16 cellular contexts compared by ENCODE assay signal in genomic region chr19:28404462-28404861, GRCh38.
DNase-seq lines count a peak whose midpoint lies in the region; ATAC-seq, FAIRE-seq and TF ChIP-seq lines count a peak whose summit lies in the region.
"Had no signal": no experiment of that assay in that cellular context is flagged by ENCODE, and none has a peak within 500 bp of the region (broad histone marks: within the 10 kb centered on the region; RNA-seq: fewer than 3 reads in every experiment).

No MANE protein-coding gene starts in this region.

- H3K4me3 Mint-ChIP-seq in activated T-cell treated with anti-CD3 and anti-CD28 coated beads, Interleukin-2, amount 50 U/mL, for 72 hours, result no peak overlapping the region
- H3K4me3 Mint-ChIP-seq: CD4-positive, CD25-positive, alpha-beta regulatory T cell; CD8-positive, alpha-beta memory T cell had no signal

- no peak overlapping the region for H3K27ac Mint-ChIP-seq in activated T-cell treated with anti-CD3 and anti-CD28 coated beads, Interleukin-2, amount 50 U/mL, for 72 hours
- H3K27ac Mint-ChIP-seq: CD4-positive, CD25-positive, alpha-beta regulatory T cell; CD8-positive, alpha-beta memory T cell had no signal

- no peak overlapping the region for H2BK12ac ChIP-seq in mesenchymal stem cell (ENCODE audit: low read length in 2 of 2)

- no peak overlapping the region for H2BK5ac ChIP-seq in mesenchymal stem cell (ENCODE audit: low read depth, low read length, poor library complexity, severe bottlenecking)

- no peak for FAIRE-seq in K562 (lab: Jason Lieb, UNC)

- TF ChIP-seq POLR2A in K562 (conservative IDR thresholded peaks at IDR 0.05), result no peak

- POLR2A ChIA-PET in K562 (lab: Yijun Ruan, JAX), result no interaction called here

- H2BK15ac ChIP-seq in mesenchymal stem cell (ENCODE audit: low read depth, poor library complexity, severe bottlenecking), result no peak overlapping the region

- H3K79me1 ChIP-seq in mesenchymal stem cell (replicated peaks; ENCODE audit: low read length, poor library complexity, severe bottlenecking), result no peaks in the 10 kb centered on the region

- peak overlapping the region; percentile 39 for H2AK5ac ChIP-seq in mesenchymal stem cell (ENCODE audit: low read length, severe bottlenecking)

- H3K27me3 Mint-ChIP-seq in activated T-cell treated with anti-CD3 and anti-CD28 coated beads, Interleukin-2, amount 50 U/mL, for 72 hours (ENCODE audit: low read depth), result peaks cover 7% of the 10 kb centered on the region
- H3K27me3 Mint-ChIP-seq: CD4-positive, CD25-positive, alpha-beta regulatory T cell had no signal

- peak overlapping the region in 8 of 11 experiments; percentile 33 to 75 (median 55); a peak in 12 of 22 replicates for H3K27ac ChIP-seq in BLaER1 treated with 17β-estradiol and CSF1 and Interleukin-3, amounts not matched to agents 10 nM and 100 nM
- H3K27ac ChIP-seq in K562 (ENCODE audit: extremely low read depth, low read depth, low read length), result no peak overlapping the region
- peak overlapping the region; percentile 54 for H3K27ac ChIP-seq in mesenchymal stem cell (ENCODE audit: low read length, poor library complexity, severe bottlenecking)

- no peaks in the 10 kb centered on the region for H3K9me1 ChIP-seq in K562 (ENCODE audit: control insufficient read depth, insufficient read depth, low read length)

- peak; percentile 29 for DNase-seq in NCI-H1092 treated with DMSO at 0.1 percent for 48 hours (lab: John Stamatoyannopoulos, UW)
- no peak for DNase-seq in NCI-H1092 (lab: John Stamatoyannopoulos, UW)
- no peak for DNase-seq in K562 (ENCODE audit: extremely low read depth in 1 of 4, low spot score in 3 of 4)
- no peak for DNase-seq in mesenchymal stem cell
- DNase-seq in midbrain (lab: John Stamatoyannopoulos, UW), result no peak
- DNase-seq in activated T-cell treated with anti-CD3 and anti-CD28 coated beads, Interleukin-2, amount 50 U/mL, for 72 hours, result no peak
- DNase-seq: 8988T; C1 segment of cervical spinal cord; CD4-positive, CD25-positive, alpha-beta regulatory T cell; CD8-positive, alpha-beta memory T cell; COR-L47; DMS153; DMS79 treated with DMSO at 0.1 percent for 48 hours had no signal

- no peak overlapping the region for H3K18ac ChIP-seq in mesenchymal stem cell (ENCODE audit: low read depth in 1 of 2, low read length in 2 of 2)

- H3K9me3 ChIP-seq in BLaER1 treated with 17β-estradiol and CSF1 and Interleukin-3, amounts not matched to agents 10 nM and 100 nM (replicated peaks in 1 of 11), result 0 out of 22 replicates have a peak, but pooled peaks cover 0 to under 1% (median 0%) of the 10 kb centered on the region in 11 experiments
- H3K9me3 ChIP-seq in K562 (replicated peaks; ENCODE audit: control insufficient read depth, insufficient read depth, low read depth, low read length) (no peaks in the 10 kb centered on the region), mesenchymal stem cell (ENCODE audit: control insufficient read depth, low read length) (no peaks in the 10 kb centered on the region)
- H3K9me3 ChIP-seq: HAP-1 had no signal

- no peak for TF ChIP-seq EP300 in K562 (IDR thresholded peaks at IDR 0.05; ENCODE audit: low read length)

- H3K9ac ChIP-seq in BLaER1 treated with 17β-estradiol and CSF1 and Interleukin-3, amounts not matched to agents 10 nM and 100 nM, result no peak overlapping the region; a peak in 1 of 22 replicates
- no peak overlapping the region for H3K9ac ChIP-seq in K562 (ENCODE audit: insufficient read depth in 1 of 2, low read depth in 2 of 2, low read length in 2 of 2)
- H3K9ac ChIP-seq in mesenchymal stem cell (ENCODE audit: low read length), result no peak overlapping the region

- no peak overlapping the region for H4K91ac ChIP-seq in mesenchymal stem cell (ENCODE audit: low read length)

- no peak overlapping the region for H4K8ac ChIP-seq in mesenchymal stem cell (ENCODE audit: low read length)

- no peak for TF ChIP-seq CTCF in K562 (IDR thresholded peaks at IDR 0.05 in 2 of 3, conservative IDR thresholded peaks at IDR 0.05 in 1 of 3; ENCODE audit: insufficient read depth in 2 of 3, low read depth in 1 of 3, low read length in 3 of 3)

- ATAC-seq in K562 (no peak; the same call in 2 of the 3 replicates), GM18861 (IDR thresholded peaks at IDR 0.05; ENCODE audit: unreplicated experiment) (no peak)
- no peak for ATAC-seq in activated T-cell treated with anti-CD3 and anti-CD28 coated beads, Interleukin-2, amount 50 U/mL, for 72 hours (replicated peaks in 1 of 2)

- no TSS peak for BruUV-seq in K562 (replicated peaks; lab: Mats Ljungman, UMichigan)

- no peak overlapping the region for H2BK120ac ChIP-seq in mesenchymal stem cell (ENCODE audit: low read depth, low read length)

- no peaks in the 10 kb centered on the region for H3K27me3 ChIP-seq in BLaER1 treated with 17β-estradiol and CSF1 and Interleukin-3, amounts not matched to agents 10 nM and 100 nM
- H3K27me3 ChIP-seq in K562 (ENCODE audit: control insufficient read depth in 2 of 2, insufficient read depth in 2 of 2, low read length in 2 of 2) (no peaks in the 10 kb centered on the region; a peak in 1 of 5 replicates), mesenchymal stem cell (ENCODE audit: control insufficient read depth in 1 of 2, insufficient read depth in 1 of 2, low read length in 2 of 2) (peaks cover 0 to 77% of the 10 kb centered on the region in 2 experiments)

- H3K36me3 Mint-ChIP-seq in activated T-cell treated with anti-CD3 and anti-CD28 coated beads, Interleukin-2, amount 50 U/mL, for 72 hours (ENCODE audit: insufficient read depth in 2 of 2), result peaks cover under 1 to 2% of the 10 kb centered on the region in 2 donors
- H3K36me3 Mint-ChIP-seq: CD4-positive, CD25-positive, alpha-beta regulatory T cell had no signal

- H4K20me1 ChIP-seq in BLaER1 treated with 17β-estradiol and CSF1 and Interleukin-3, amounts not matched to agents 10 nM and 100 nM, result no peaks in the 10 kb centered on the region
- H4K20me1 ChIP-seq in K562 (replicated peaks; ENCODE audit: control insufficient read depth, insufficient read depth, low read length), result no peaks in the 10 kb centered on the region

- H2AFZ ChIP-seq in K562 (ENCODE audit: low read depth, low read length) (no peak overlapping the region), mesenchymal stem cell (ENCODE audit: low read depth, low read length) (no peak overlapping the region)

- peaks cover 1 to 3% of the 10 kb centered on the region in 2 donors for H3K9me3 Mint-ChIP-seq in activated T-cell treated with anti-CD3 and anti-CD28 coated beads, Interleukin-2, amount 50 U/mL, for 72 hours

- H3K23ac ChIP-seq in mesenchymal stem cell (ENCODE audit: low read length in 2 of 2), result no peak overlapping the region

- no peaks in the 10 kb centered on the region for H3K36me3 ChIP-seq in BLaER1 treated with 17β-estradiol and CSF1 and Interleukin-3, amounts not matched to agents 10 nM and 100 nM
- no peaks in the 10 kb centered on the region for H3K36me3 ChIP-seq in K562 (ENCODE audit: control insufficient read depth, insufficient read depth, low read length)
- no peaks in the 10 kb centered on the region for H3K36me3 ChIP-seq in mesenchymal stem cell (ENCODE audit: control insufficient read depth in 1 of 2, insufficient read depth in 2 of 2, low read depth in 1 of 2, low read length in 2 of 2)
- H3K36me3 ChIP-seq: HAP-1 had no signal

- in situ Hi-C loops in K562 (cut with MboI), result no loop called here

- no peak overlapping the region for H3K4me3 ChIP-seq in BLaER1 treated with 17β-estradiol and CSF1 and Interleukin-3, amounts not matched to agents 10 nM and 100 nM
- H3K4me3 ChIP-seq in K562, result no peak overlapping the region
- no peak overlapping the region for H3K4me3 ChIP-seq in mesenchymal stem cell (ENCODE audit: insufficient read depth in 1 of 2, low read depth in 1 of 2, low read length in 2 of 2)
- H3K4me3 ChIP-seq: HAP-1 had no signal

- TF ChIP-seq RAD21 in K562 (CRISPR knock-in tag; conservative IDR thresholded peaks at IDR 0.05 in 1 of 2, IDR thresholded peaks at IDR 0.05 in 1 of 2), result 0 out of 4 replicates have a peak, but pooled peaks of 1 of the 2 experiments have one; percentile 11

- H3K4ac ChIP-seq in mesenchymal stem cell (ENCODE audit: low read depth in 1 of 2, low read length in 2 of 2), result no peak overlapping the region

- peak overlapping the region in 10 of 11 experiments; percentile 60 to 88 (median 81); a peak in 20 of 22 replicates for H3K4me2 ChIP-seq in BLaER1 treated with 17β-estradiol and CSF1 and Interleukin-3, amounts not matched to agents 10 nM and 100 nM
- H3K4me2 ChIP-seq in K562 (ENCODE audit: insufficient read depth, low read length) (no peak overlapping the region), mesenchymal stem cell (ENCODE audit: low read length, poor library complexity, severe bottlenecking) (no peak overlapping the region)

- no peaks in the 10 kb centered on the region for H3K79me2 ChIP-seq in K562 (ENCODE audit: control insufficient read depth, insufficient read depth, low read length)

- no peaks in the 10 kb centered on the region for H3K4me1 Mint-ChIP-seq in activated T-cell treated with anti-CD3 and anti-CD28 coated beads, Interleukin-2, amount 50 U/mL, for 72 hours (ENCODE audit: low read depth)
- H3K4me1 Mint-ChIP-seq: CD4-positive, CD25-positive, alpha-beta regulatory T cell had no signal

- WGBS in K562 (ENCODE audit: insufficient coverage, low coverage, missing lambda C conversion rate), result 12% methylated on average over 4 of the region's 4 CpGs
- WGBS in mesenchymal stem cell, result 94% methylated on average over 4 of the region's 4 CpGs

- no peak overlapping the region for H3K14ac ChIP-seq in mesenchymal stem cell (ENCODE audit: low read length in 2 of 2)

- CTCF ChIA-PET in K562 (lab: Yijun Ruan, JAX; ENCODE audit: low intra/inter-chr PET ratio), result no interaction called here

- intact Hi-C loops in K562 (cut with micrococcal nuclease), result no loop called here

- peaks cover 37 to 82% (median 75%) of the 10 kb centered on the region in 10 experiments for H3K4me1 ChIP-seq in BLaER1 treated with 17β-estradiol and CSF1 and Interleukin-3, amounts not matched to agents 10 nM and 100 nM
- peaks cover 7 to 14% of the 10 kb centered on the region in 2 experiments; a peak in 3 of 5 replicates for H3K4me1 ChIP-seq in K562 (replicated peaks in 1 of 2; ENCODE audit: control insufficient read depth in 2 of 2, insufficient read depth in 2 of 2, low read length in 2 of 2)
- peaks cover 12% of the 10 kb centered on the region for H3K4me1 ChIP-seq in mesenchymal stem cell (ENCODE audit: control insufficient read depth, insufficient read depth, low read depth, low read length)
- H3K4me1 ChIP-seq: HAP-1 had no signal

TF ChIP-seq in K562, 482 proteins besides CTCF, POLR2A, EP300 and RAD21:
- TF ChIP-seq MAFG (tag; conservative IDR thresholded peaks at IDR 0.05) (peak; percentile 55; the same call in 1 of the 2 replicates), C11orf30 (IDR thresholded peaks at IDR 0.05; ENCODE audit: low read depth) (peak; percentile 40; the same call in 1 of the 2 replicates), ZNF507 (tag; conservative IDR thresholded peaks at IDR 0.05) (no peak)

Comparison
In these comparisons a context has a peak if more than half of its experiments do, and no peak if none do; other contexts are left out.
1. H3K4me2 ChIP-seq: peak in BLaER1 treated with 17β-estradiol and CSF1 and Interleukin-3, amounts not matched to agents 10 nM and 100 nM (10 of 11); none in K562 (single experiment) and mesenchymal stem cell (single experiment).